In genomic region chr1:9629445-9630201, GRCh38 we compare ENCODE assay signal across 8 cellular contexts. TPM values are rescaled to one million over a fixed set of nuclear protein-coding genes. Genes with fewer than 3 reads are reported as not detected.
DNase-seq lines count a peak whose midpoint lies in the region; ATAC-seq and TF ChIP-seq lines count a peak whose summit lies in the region.

No MANE protein-coding gene starts in this region.

- no peaks in the 10 kb centered on the region for H3K79me1 ChIP-seq in mesenchymal stem cell (replicated peaks; ENCODE audit: low read length, poor library complexity, severe bottlenecking)

- TF ChIP-seq CTCF in gastrocnemius medialis (IDR thresholded peaks at IDR 0.05 in 4 of 5, conservative IDR thresholded peaks at IDR 0.05 in 1 of 5), result no peak

- H3K27ac Mint-ChIP-seq in activated naive CD4-positive, alpha-beta T cell treated with anti-CD3 and anti-CD28 coated beads, Interleukin-2, amount 50 U/mL, for 24 hours, result peak overlapping the region; percentile 90

- no peak overlapping the region for H3K4me3 ChIP-seq in gastrocnemius medialis
- H3K4me3 ChIP-seq in mesenchymal stem cell (ENCODE audit: insufficient read depth in 1 of 2, low read depth in 1 of 2, low read length in 2 of 2), result no peak overlapping the region

- intact Hi-C loops in gastrocnemius medialis (cut with DNase I; ENCODE audit: low total_unique reads), result no loop called here

- no peak overlapping the region for H2AK5ac ChIP-seq in mesenchymal stem cell (ENCODE audit: low read length, severe bottlenecking)

- H3K9me3 ChIP-seq in gastrocnemius medialis (no peaks in the 10 kb centered on the region), mesenchymal stem cell (ENCODE audit: control insufficient read depth, low read length) (peaks cover 5% of the 10 kb centered on the region)

- H4K8ac ChIP-seq in mesenchymal stem cell (ENCODE audit: low read length), result no peak overlapping the region

- no peak overlapping the region for H2BK15ac ChIP-seq in mesenchymal stem cell (ENCODE audit: low read depth, poor library complexity, severe bottlenecking)

- H3K18ac ChIP-seq in mesenchymal stem cell (ENCODE audit: low read depth in 1 of 2, low read length in 2 of 2), result no peak overlapping the region

- H3K4me1 Mint-ChIP-seq in activated naive CD4-positive, alpha-beta T cell treated with anti-CD3 and anti-CD28 coated beads, Interleukin-2, amount 50 U/mL, for 24 hours, result peaks cover 72% of the 10 kb centered on the region

- peaks cover 0 to 5% of the 10 kb centered on the region in 2 donors for H3K4me1 ChIP-seq in gastrocnemius medialis
- H3K4me1 ChIP-seq in mesenchymal stem cell (ENCODE audit: control insufficient read depth, insufficient read depth, low read depth, low read length), result peaks cover 14% of the 10 kb centered on the region

- ATAC-seq in GM18511 (IDR thresholded peaks at IDR 0.05; ENCODE audit: unreplicated experiment), result peak; percentile 36
- no peak for ATAC-seq in gastrocnemius medialis

- H3K27ac ChIP-seq in gastrocnemius medialis (no peak overlapping the region), mesenchymal stem cell (ENCODE audit: low read length, poor library complexity, severe bottlenecking) (no peak overlapping the region)

- WGBS in mesenchymal stem cell, result 67% methylated on average over 26 of the region's 29 CpGs

- no peak overlapping the region for H4K91ac ChIP-seq in mesenchymal stem cell (ENCODE audit: low read length)

- H3K9me3 Mint-ChIP-seq in activated naive CD4-positive, alpha-beta T cell treated with anti-CD3 and anti-CD28 coated beads, Interleukin-2, amount 50 U/mL, for 24 hours, result no peaks in the 10 kb centered on the region

- H3K27me3 ChIP-seq in gastrocnemius medialis, result peaks cover 0 to 10% (median 0%) of the 10 kb centered on the region in 3 donors
- peaks cover 0 to 39% of the 10 kb centered on the region in 2 experiments for H3K27me3 ChIP-seq in mesenchymal stem cell (ENCODE audit: control insufficient read depth in 1 of 2, insufficient read depth in 1 of 2, low read length in 2 of 2)

- no peak overlapping the region for H2BK5ac ChIP-seq in mesenchymal stem cell (ENCODE audit: low read depth, low read length, poor library complexity, severe bottlenecking)

- H2BK12ac ChIP-seq in mesenchymal stem cell (ENCODE audit: low read length in 2 of 2), result no peak overlapping the region

- no peak overlapping the region for H2BK120ac ChIP-seq in mesenchymal stem cell (ENCODE audit: low read depth, low read length)

- H3K23ac ChIP-seq in mesenchymal stem cell (ENCODE audit: low read length in 2 of 2), result no peak overlapping the region

- in situ Hi-C loops in gastrocnemius medialis (cut with MboI; ENCODE audit: low sequenced_read_pairs in 4 of 4), result loop anchor here in 3 of 4 donors (5.0 to 25.0 kb wide), 3 partner anchors 235 to 808 kb away; partner anchors contain the start of gene CENPS (in 1 of the 3)

- peak; percentile 45 to 87 (median 60) for DNase-seq in T-helper 1 cell
- peak; percentile 39 to 42 for DNase-seq in gastrocnemius medialis
- no peak for DNase-seq in COLO668 (lab: John Stamatoyannopoulos, UW; ENCODE audit: unreplicated experiment)
- no peak for DNase-seq in mesenchymal stem cell
- DNase-seq in NCI-H2029 (lab: John Stamatoyannopoulos, UW), result no peak
- DNase-seq in NCI-H1417 (lab: John Stamatoyannopoulos, UW), result no peak

- no peak for TF ChIP-seq POLR2A in gastrocnemius medialis (IDR thresholded peaks at IDR 0.05)

- no peak overlapping the region for H2AFZ ChIP-seq in mesenchymal stem cell (ENCODE audit: low read depth, low read length)

- no peak overlapping the region for H3K9ac ChIP-seq in mesenchymal stem cell (ENCODE audit: low read length)

- H3K14ac ChIP-seq in mesenchymal stem cell (ENCODE audit: low read length in 2 of 2), result no peak overlapping the region

- peak overlapping the region; percentile 90 for H3K4me3 Mint-ChIP-seq in activated naive CD4-positive, alpha-beta T cell treated with anti-CD3 and anti-CD28 coated beads, Interleukin-2, amount 50 U/mL, for 24 hours

- no peak overlapping the region for H3K4me2 ChIP-seq in mesenchymal stem cell (ENCODE audit: low read length, poor library complexity, severe bottlenecking)

- H3K4ac ChIP-seq in mesenchymal stem cell (ENCODE audit: low read depth in 1 of 2, low read length in 2 of 2), result no peak overlapping the region

- no peaks in the 10 kb centered on the region for H3K27me3 Mint-ChIP-seq in activated naive CD4-positive, alpha-beta T cell treated with anti-CD3 and anti-CD28 coated beads, Interleukin-2, amount 50 U/mL, for 24 hours

- no peaks in the 10 kb centered on the region for H3K36me3 Mint-ChIP-seq in activated naive CD4-positive, alpha-beta T cell treated with anti-CD3 and anti-CD28 coated beads, Interleukin-2, amount 50 U/mL, for 24 hours

- H3K36me3 ChIP-seq in gastrocnemius medialis (no peaks in the 10 kb centered on the region), mesenchymal stem cell (ENCODE audit: control insufficient read depth in 1 of 2, insufficient read depth in 2 of 2, low read depth in 1 of 2, low read length in 2 of 2) (no peaks in the 10 kb centered on the region)

RNA-seq across cellular contexts. Expression of gene PIK3CD, which starts 21.9 kb away (rescaled TPM):
- total RNA-seq in gastrocnemius medialis, result 1 to 10 TPM in 2 of 4 donors, under 1 TPM in 2; 0.66 to 2.3 (median 1.3) TPM
- 3.0 TPM for polyA plus RNA-seq in mesenchymal stem cell (2013, experiment 1 of 2)
- polyA plus RNA-seq in mesenchymal stem cell (2013, experiment 2 of 2), result 2.7 TPM

RNA-seq across cellular contexts. Expression of gene TMEM201, which starts 40.9 kb away (rescaled TPM):
- 10 to 100 TPM; 21.5 to 67.6 (median 31.7) TPM for total RNA-seq in gastrocnemius medialis
- 4.9 TPM for polyA plus RNA-seq in mesenchymal stem cell (2013, experiment 1 of 2)
- 5.1 TPM for polyA plus RNA-seq in mesenchymal stem cell (2013, experiment 2 of 2)

Comparison
In these comparisons a context has a peak if more than half of its experiments do, and no peak if none do; other contexts are left out.
1. DNase-seq: peak in T-helper 1 cell (5 of 5) and gastrocnemius medialis (2 of 2); none in COLO668 (single experiment), mesenchymal stem cell (single experiment), NCI-H2029 (single experiment) and NCI-H1417 (0 of 3).